ENCODE assay signal across 1 cellular context in the genomic region with DNA sequence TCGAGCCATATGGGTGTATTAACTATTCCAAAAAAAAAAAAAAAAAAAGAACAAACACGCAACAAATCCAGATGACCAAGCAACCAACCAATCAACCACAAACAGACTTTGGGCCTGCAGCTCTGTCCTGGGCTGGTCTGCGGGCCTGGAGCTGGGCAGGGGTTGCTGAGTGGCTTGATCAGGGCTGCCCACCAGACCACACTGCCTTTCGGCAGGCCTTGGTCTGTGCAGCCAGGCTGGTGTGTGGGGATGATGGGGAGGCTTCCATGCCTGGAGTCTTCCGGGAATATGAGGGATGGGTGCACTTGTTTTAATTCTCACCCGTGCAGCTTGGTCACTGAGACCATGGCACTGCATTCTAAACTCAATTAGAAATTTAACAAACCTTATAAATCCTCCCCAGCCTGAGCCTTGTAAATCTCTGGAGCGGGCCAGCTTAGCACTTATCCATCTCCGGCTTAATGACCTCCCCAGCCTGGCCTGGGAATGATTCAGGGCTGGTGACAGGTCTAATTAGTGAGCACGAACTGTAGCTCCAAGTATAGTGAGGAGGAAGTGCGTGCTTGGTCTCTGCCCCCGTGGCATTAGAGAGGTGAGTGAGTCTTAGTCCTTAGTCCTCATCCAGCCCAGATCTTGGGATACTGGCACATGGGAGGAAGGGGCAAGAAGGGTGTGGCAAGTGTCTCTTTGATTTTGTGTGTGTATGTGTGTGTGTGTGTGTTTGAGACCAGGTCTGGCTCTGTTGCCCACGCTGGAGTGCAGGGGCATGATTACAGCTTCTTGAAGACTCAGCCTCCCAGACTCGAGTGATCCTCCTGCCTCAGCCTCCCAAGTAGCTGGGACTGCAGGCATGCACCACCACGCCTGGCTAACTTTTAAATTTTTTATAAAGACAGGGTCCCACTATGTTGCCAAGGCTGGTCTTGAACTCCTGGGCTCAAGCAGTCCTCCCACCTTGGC.
TF ChIP-seq lines count a peak whose summit lies in the region.

No MANE protein-coding gene starts in this region.

TF ChIP-seq in K562, 482 proteins besides CTCF, POLR2A, EP300 and RAD21:
- peak; percentile 17 for TF ChIP-seq MEIS2 (IDR thresholded peaks at IDR 0.05; ENCODE audit: partially characterized antibody)
- TF ChIP-seq, protein P1, sequence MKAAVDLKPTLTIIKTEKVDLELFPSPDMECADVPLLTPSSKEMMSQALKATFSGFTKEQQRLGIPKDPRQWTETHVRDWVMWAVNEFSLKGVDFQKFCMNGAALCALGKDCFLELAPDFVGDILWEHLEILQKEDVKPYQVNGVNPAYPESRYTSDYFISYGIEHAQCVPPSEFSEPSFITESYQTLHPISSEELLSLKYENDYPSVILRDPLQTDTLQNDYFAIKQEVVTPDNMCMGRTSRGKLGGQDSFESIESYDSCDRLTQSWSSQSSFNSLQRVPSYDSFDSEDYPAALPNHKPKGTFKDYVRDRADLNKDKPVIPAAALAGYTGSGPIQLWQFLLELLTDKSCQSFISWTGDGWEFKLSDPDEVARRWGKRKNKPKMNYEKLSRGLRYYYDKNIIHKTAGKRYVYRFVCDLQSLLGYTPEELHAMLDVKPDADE (conservative IDR thresholded peaks at IDR 0.05; ENCODE audit: control insufficient read depth, low read depth, low read length), result no peak
- TF ChIP-seq, protein P2, sequence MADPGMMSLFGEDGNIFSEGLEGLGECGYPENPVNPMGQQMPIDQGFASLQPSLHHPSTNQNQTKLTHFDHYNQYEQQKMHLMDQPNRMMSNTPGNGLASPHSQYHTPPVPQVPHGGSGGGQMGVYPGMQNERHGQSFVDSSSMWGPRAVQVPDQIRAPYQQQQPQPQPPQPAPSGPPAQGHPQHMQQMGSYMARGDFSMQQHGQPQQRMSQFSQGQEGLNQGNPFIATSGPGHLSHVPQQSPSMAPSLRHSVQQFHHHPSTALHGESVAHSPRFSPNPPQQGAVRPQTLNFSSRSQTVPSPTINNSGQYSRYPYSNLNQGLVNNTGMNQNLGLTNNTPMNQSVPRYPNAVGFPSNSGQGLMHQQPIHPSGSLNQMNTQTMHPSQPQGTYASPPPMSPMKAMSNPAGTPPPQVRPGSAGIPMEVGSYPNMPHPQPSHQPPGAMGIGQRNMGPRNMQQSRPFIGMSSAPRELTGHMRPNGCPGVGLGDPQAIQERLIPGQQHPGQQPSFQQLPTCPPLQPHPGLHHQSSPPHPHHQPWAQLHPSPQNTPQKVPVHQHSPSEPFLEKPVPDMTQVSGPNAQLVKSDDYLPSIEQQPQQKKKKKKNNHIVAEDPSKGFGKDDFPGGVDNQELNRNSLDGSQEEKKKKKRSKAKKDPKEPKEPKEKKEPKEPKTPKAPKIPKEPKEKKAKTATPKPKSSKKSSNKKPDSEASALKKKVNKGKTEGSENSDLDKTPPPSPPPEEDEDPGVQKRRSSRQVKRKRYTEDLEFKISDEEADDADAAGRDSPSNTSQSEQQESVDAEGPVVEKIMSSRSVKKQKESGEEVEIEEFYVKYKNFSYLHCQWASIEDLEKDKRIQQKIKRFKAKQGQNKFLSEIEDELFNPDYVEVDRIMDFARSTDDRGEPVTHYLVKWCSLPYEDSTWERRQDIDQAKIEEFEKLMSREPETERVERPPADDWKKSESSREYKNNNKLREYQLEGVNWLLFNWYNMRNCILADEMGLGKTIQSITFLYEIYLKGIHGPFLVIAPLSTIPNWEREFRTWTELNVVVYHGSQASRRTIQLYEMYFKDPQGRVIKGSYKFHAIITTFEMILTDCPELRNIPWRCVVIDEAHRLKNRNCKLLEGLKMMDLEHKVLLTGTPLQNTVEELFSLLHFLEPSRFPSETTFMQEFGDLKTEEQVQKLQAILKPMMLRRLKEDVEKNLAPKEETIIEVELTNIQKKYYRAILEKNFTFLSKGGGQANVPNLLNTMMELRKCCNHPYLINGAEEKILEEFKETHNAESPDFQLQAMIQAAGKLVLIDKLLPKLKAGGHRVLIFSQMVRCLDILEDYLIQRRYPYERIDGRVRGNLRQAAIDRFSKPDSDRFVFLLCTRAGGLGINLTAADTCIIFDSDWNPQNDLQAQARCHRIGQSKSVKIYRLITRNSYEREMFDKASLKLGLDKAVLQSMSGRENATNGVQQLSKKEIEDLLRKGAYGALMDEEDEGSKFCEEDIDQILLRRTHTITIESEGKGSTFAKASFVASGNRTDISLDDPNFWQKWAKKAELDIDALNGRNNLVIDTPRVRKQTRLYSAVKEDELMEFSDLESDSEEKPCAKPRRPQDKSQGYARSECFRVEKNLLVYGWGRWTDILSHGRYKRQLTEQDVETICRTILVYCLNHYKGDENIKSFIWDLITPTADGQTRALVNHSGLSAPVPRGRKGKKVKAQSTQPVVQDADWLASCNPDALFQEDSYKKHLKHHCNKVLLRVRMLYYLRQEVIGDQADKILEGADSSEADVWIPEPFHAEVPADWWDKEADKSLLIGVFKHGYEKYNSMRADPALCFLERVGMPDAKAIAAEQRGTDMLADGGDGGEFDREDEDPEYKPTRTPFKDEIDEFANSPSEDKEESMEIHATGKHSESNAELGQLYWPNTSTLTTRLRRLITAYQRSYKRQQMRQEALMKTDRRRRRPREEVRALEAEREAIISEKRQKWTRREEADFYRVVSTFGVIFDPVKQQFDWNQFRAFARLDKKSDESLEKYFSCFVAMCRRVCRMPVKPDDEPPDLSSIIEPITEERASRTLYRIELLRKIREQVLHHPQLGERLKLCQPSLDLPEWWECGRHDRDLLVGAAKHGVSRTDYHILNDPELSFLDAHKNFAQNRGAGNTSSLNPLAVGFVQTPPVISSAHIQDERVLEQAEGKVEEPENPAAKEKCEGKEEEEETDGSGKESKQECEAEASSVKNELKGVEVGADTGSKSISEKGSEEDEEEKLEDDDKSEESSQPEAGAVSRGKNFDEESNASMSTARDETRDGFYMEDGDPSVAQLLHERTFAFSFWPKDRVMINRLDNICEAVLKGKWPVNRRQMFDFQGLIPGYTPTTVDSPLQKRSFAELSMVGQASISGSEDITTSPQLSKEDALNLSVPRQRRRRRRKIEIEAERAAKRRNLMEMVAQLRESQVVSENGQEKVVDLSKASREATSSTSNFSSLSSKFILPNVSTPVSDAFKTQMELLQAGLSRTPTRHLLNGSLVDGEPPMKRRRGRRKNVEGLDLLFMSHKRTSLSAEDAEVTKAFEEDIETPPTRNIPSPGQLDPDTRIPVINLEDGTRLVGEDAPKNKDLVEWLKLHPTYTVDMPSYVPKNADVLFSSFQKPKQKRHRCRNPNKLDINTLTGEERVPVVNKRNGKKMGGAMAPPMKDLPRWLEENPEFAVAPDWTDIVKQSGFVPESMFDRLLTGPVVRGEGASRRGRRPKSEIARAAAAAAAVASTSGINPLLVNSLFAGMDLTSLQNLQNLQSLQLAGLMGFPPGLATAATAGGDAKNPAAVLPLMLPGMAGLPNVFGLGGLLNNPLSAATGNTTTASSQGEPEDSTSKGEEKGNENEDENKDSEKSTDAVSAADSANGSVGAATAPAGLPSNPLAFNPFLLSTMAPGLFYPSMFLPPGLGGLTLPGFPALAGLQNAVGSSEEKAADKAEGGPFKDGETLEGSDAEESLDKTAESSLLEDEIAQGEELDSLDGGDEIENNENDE (IDR thresholded peaks at IDR 0.05; ENCODE audit: low read depth, low read length), result no peak
- no peak for TF ChIP-seq RBM34 (IDR thresholded peaks at IDR 0.05; ENCODE audit: borderline replicate concordance, insufficient read depth, low read length)
- no peak for TF ChIP-seq SRF (CRISPR knock-in tag; IDR thresholded peaks at IDR 0.05)
- no peak for TF ChIP-seq RBM22 (IDR thresholded peaks at IDR 0.05; ENCODE audit: low read depth, low read length, poor library complexity, severe bottlenecking)
- TF ChIP-seq SMAD4 (CRISPR knock-in tag; conservative IDR thresholded peaks at IDR 0.05), result no peak
